In genomic region chr3:123412076-123412475, GRCh38 we compare ENCODE assay signal across 16 cellular contexts. TPM values are rescaled to one million over a fixed set of nuclear protein-coding genes. Genes with fewer than 3 reads are reported as not detected.
A peak's percentile ranks its signal among the peaks of the same experiment; 100 is the strongest.
DNase-seq lines count a peak whose midpoint lies in the region; ATAC-seq and TF ChIP-seq lines count a peak whose summit lies in the region.
"Had no signal": no experiment of that assay in that cellular context is flagged by ENCODE, and none has a peak within 500 bp of the region (broad histone marks: within the 10 kb centered on the region; RNA-seq: fewer than 3 reads in every experiment).

No MANE protein-coding gene starts in this region.

- no peak for TF ChIP-seq RAD21 in IMR-90 (IDR thresholded peaks at IDR 0.05; ENCODE audit: low read length)

- no peak overlapping the region for H4K91ac ChIP-seq in IMR-90 (ENCODE audit: insufficient read depth, low read depth, low read length)

- DNase-seq in IMR-90, result no peak
- DNase-seq in esophagus muscularis mucosa (ENCODE audit: extremely low spot score), result no peak
- DNase-seq in testis, result no peak
- no peak for DNase-seq in foreskin fibroblast
- no peak for DNase-seq in T-helper 2 cell
- no peak for DNase-seq in CD8-positive, alpha-beta memory T cell
- no peak for DNase-seq in Karpas-422
- DNase-seq: activated B cell treated with CpG ODN at 0.5 μM for 24 hours; activated naive CD8-positive, alpha-beta T cell treated with anti-CD3 and anti-CD28 coated beads, Interleukin-2, amount 10 ng/mL, durations not matched to agents 7 days and 5 days; AML-193; DND-41; OCI-M1; stimulated activated CD4-positive, alpha-beta T cell treated with anti-CD3 and anti-CD28 coated beads, Interleukin-15, amount 100 ng/mL, for 24 hours; SW 1271 had no signal

- H3K4ac ChIP-seq in IMR-90 (ENCODE audit: low read depth, low read length), result no peak overlapping the region

- H3K4me3 ChIP-seq in IMR-90 (ENCODE audit: insufficient read depth, low read depth, low read length), result no peak overlapping the region
- peak overlapping the region; percentile 30 to 50 (median 41) for H3K4me3 ChIP-seq in esophagus muscularis mucosa
- no peak overlapping the region for H3K4me3 ChIP-seq in mucosa of stomach (ENCODE audit: low read length)
- H3K4me3 ChIP-seq in testis, result peak overlapping the region in 1 of 2 donors; percentile 29
- H3K4me3 ChIP-seq in foreskin fibroblast (ENCODE audit: low read depth in 1 of 2, low read length in 2 of 2), result no peak overlapping the region
- no peak overlapping the region for H3K4me3 ChIP-seq in CD8-positive, alpha-beta memory T cell (ENCODE audit: low read length)
- H3K4me3 ChIP-seq in Karpas-422 (ENCODE audit: low read length), result no peak overlapping the region

- H2BK15ac ChIP-seq in IMR-90 (ENCODE audit: low read depth, low read length), result no peak overlapping the region

- CTCF ChIA-PET in IMR-90 (lab: Yijun Ruan, JAX), result no interaction called here
- CTCF ChIA-PET in CD8-positive, alpha-beta memory T cell (lab: Charles Lee), result no interaction called here

- no peak overlapping the region for H2AK9ac ChIP-seq in IMR-90 (replicated peaks; ENCODE audit: low read depth, low read length, poor library complexity)

- peaks cover 4 to 6% of the 10 kb centered on the region in 2 donors for H3K27me3 Mint-ChIP-seq in CD8-positive, alpha-beta memory T cell

- H3K27ac Mint-ChIP-seq in CD8-positive, alpha-beta memory T cell, result no peak overlapping the region
- H3K27ac Mint-ChIP-seq: activated B cell treated with CpG ODN at 0.5 μM for 24 hours; activated naive CD8-positive, alpha-beta T cell treated with anti-CD3 and anti-CD28 coated beads, Interleukin-2, amount 10 ng/mL, durations not matched to agents 7 days and 5 days; dendritic cell treated with granulocyte-macrophage colony-stimulating factor and Interleukin-4, amounts not matched to agents 40 ng/mL and 50 ng/mL, for 4 days had no signal

- WGBS in IMR-90 (ENCODE audit: extremely low coverage in 2 of 2, insufficient read length in 1 of 2), 2 experiments, result 91% methylated on average over 5 of the region's 9 CpGs; no CpG with 5 or more reads in 1 of the 2 experiments
- 69% methylated on average over 7 of the region's 9 CpGs for WGBS in esophagus muscularis mucosa
- 45 to 55% methylated on average over 9 of the region's 9 CpGs for WGBS in testis, 2 donors

- H3K4me2 ChIP-seq in IMR-90 (ENCODE audit: low read depth, low read length), result no peak overlapping the region
- H3K4me2 ChIP-seq in Karpas-422 (ENCODE audit: low read depth, low read length, poor library complexity, severe bottlenecking), result no peak overlapping the region

- H3K9me2 ChIP-seq in Karpas-422 (replicated peaks; ENCODE audit: insufficient read depth, low read length), result no peaks in the 10 kb centered on the region

- no peak overlapping the region for H3K56ac ChIP-seq in IMR-90 (ENCODE audit: extremely low read depth, insufficient read depth, low read length)

- no peak overlapping the region for H3K23ac ChIP-seq in IMR-90 (ENCODE audit: low read depth, low read length)

- no peak for TF ChIP-seq EP300 in esophagus muscularis mucosa (IDR thresholded peaks at IDR 0.05)

- no peak overlapping the region for H2BK5ac ChIP-seq in IMR-90 (ENCODE audit: low read depth, low read length, poor library complexity, severe bottlenecking)

- no peak overlapping the region for H2BK120ac ChIP-seq in IMR-90 (ENCODE audit: low read depth, low read length)

- H3K4me3 Mint-ChIP-seq in CD8-positive, alpha-beta memory T cell, result no peak overlapping the region
- H3K4me3 Mint-ChIP-seq: activated B cell treated with CpG ODN at 0.5 μM for 24 hours; activated naive CD8-positive, alpha-beta T cell treated with anti-CD3 and anti-CD28 coated beads, Interleukin-2, amount 10 ng/mL, durations not matched to agents 7 days and 5 days; dendritic cell treated with granulocyte-macrophage colony-stimulating factor and Interleukin-4, amounts not matched to agents 40 ng/mL and 50 ng/mL, for 4 days had no signal

- POLR2A ChIA-PET in IMR-90 (lab: Charles Lee; ENCODE audit: unreplicated experiment), result no interaction called here
- POLR2A ChIA-PET in CD8-positive, alpha-beta memory T cell (lab: Charles Lee), result no interaction called here

- no peak overlapping the region for H3K9ac ChIP-seq in IMR-90 (ENCODE audit: low read depth, low read length)
- peak overlapping the region; percentile 41 for H3K9ac ChIP-seq in mucosa of stomach (ENCODE audit: low read length)
- H3K9ac ChIP-seq in Karpas-422 (ENCODE audit: low read length), result no peak overlapping the region

- no peak overlapping the region for H3K14ac ChIP-seq in IMR-90 (replicated peaks; ENCODE audit: low read depth, low read length)

- H3K4me1 ChIP-seq in IMR-90 (ENCODE audit: control insufficient read depth, insufficient read depth, low read length) (no peaks in the 10 kb centered on the region), esophagus muscularis mucosa (peaks cover 84 to 100% (median 96%) of the 10 kb centered on the region in 4 donors), mucosa of stomach (ENCODE audit: control insufficient read depth, insufficient read depth, low read length) (peaks cover 13% of the 10 kb centered on the region), testis (peaks cover 35% of the 10 kb centered on the region), Karpas-422 (ENCODE audit: low read length) (no peaks in the 10 kb centered on the region)
- H3K4me1 ChIP-seq in CD8-positive, alpha-beta memory T cell (ENCODE audit: insufficient read depth, low read length), result no peaks in the 10 kb centered on the region

- ATAC-seq in IMR-90 (ENCODE audit: low read depth), result no peak

- H3K27ac ChIP-seq in IMR-90 (ENCODE audit: insufficient read depth, low read length), result no peak overlapping the region
- peak overlapping the region; percentile 91 to 97 (median 94) for H3K27ac ChIP-seq in esophagus muscularis mucosa (replicated peaks in 1 of 4)
- peak overlapping the region; percentile 82 to 83 for H3K27ac ChIP-seq in testis
- no peak overlapping the region for H3K27ac ChIP-seq in CD8-positive, alpha-beta memory T cell (ENCODE audit: low read depth, low read length)
- H3K27ac ChIP-seq in Karpas-422 (ENCODE audit: low read length), result no peak overlapping the region

- dilution Hi-C loops in IMR-90 (cut with HindIII; ENCODE audit: low sequenced_read_pairs, unreplicated experiment), result no loop called here

- H3K36me3 Mint-ChIP-seq in CD8-positive, alpha-beta memory T cell, result no peaks in the 10 kb centered on the region
- H3K36me3 Mint-ChIP-seq: activated naive CD8-positive, alpha-beta T cell treated with anti-CD3 and anti-CD28 coated beads, Interleukin-2, amount 10 ng/mL, durations not matched to agents 7 days and 5 days had no signal

- no peak overlapping the region for H3K18ac ChIP-seq in IMR-90 (ENCODE audit: low read depth, low read length)

- no peak overlapping the region for H4K5ac ChIP-seq in IMR-90 (ENCODE audit: low read depth, low read length)

- no peaks in the 10 kb centered on the region for H3K9me3 Mint-ChIP-seq in CD8-positive, alpha-beta memory T cell
- H3K9me3 Mint-ChIP-seq: activated B cell treated with CpG ODN at 0.5 μM for 24 hours; activated naive CD8-positive, alpha-beta T cell treated with anti-CD3 and anti-CD28 coated beads, Interleukin-2, amount 10 ng/mL, durations not matched to agents 7 days and 5 days; dendritic cell treated with granulocyte-macrophage colony-stimulating factor and Interleukin-4, amounts not matched to agents 40 ng/mL and 50 ng/mL, for 4 days had no signal

- H3K79me1 ChIP-seq in IMR-90 (ENCODE audit: low read depth in 1 of 2, low read length in 2 of 2), result no peaks in the 10 kb centered on the region

- no peaks in the 10 kb centered on the region for H3K4me1 Mint-ChIP-seq in CD8-positive, alpha-beta memory T cell
- H3K4me1 Mint-ChIP-seq: activated B cell treated with CpG ODN at 0.5 μM for 24 hours; activated naive CD8-positive, alpha-beta T cell treated with anti-CD3 and anti-CD28 coated beads, Interleukin-2, amount 10 ng/mL, durations not matched to agents 7 days and 5 days had no signal

- no peak overlapping the region for H2BK20ac ChIP-seq in IMR-90 (ENCODE audit: low read depth, low read length)

- H4K8ac ChIP-seq in IMR-90 (ENCODE audit: low read depth in 2 of 2, low read length in 2 of 2), result no peak overlapping the region

- peaks cover 65% of the 10 kb centered on the region for H3K27me3 ChIP-seq in IMR-90 (ENCODE audit: control insufficient read depth, insufficient read depth, low read length)
- no peaks in the 10 kb centered on the region for H3K27me3 ChIP-seq in esophagus muscularis mucosa
- no peaks in the 10 kb centered on the region for H3K27me3 ChIP-seq in mucosa of stomach (ENCODE audit: control insufficient read depth, insufficient read depth, low read length)
- H3K27me3 ChIP-seq in testis, result no peaks in the 10 kb centered on the region
- no peaks in the 10 kb centered on the region for H3K27me3 ChIP-seq in CD8-positive, alpha-beta memory T cell (ENCODE audit: insufficient read depth, low read length, poor library complexity, severe bottlenecking)
- no peaks in the 10 kb centered on the region for H3K27me3 ChIP-seq in Karpas-422 (ENCODE audit: low read length)

- no peak for TF ChIP-seq POLR2A in IMR-90 (IDR thresholded peaks at IDR 0.05; ENCODE audit: low read depth, low read length)
- no peak for TF ChIP-seq POLR2A in esophagus muscularis mucosa (IDR thresholded peaks at IDR 0.05; ENCODE audit: low read depth)
- no peak for TF ChIP-seq POLR2A in testis (IDR thresholded peaks at IDR 0.05)

- H2AK5ac ChIP-seq in IMR-90 (ENCODE audit: low read depth, low read length), result no peak overlapping the region

- BruUV-seq in IMR-90 (replicated peaks; lab: Mats Ljungman, UMichigan), result no TSS peak

- peak overlapping the region; percentile 21 for H2AFZ ChIP-seq in IMR-90 (replicated peaks; ENCODE audit: low read length, poor library complexity)
- no peak overlapping the region for H2AFZ ChIP-seq in Karpas-422 (ENCODE audit: low read length)

- H4K20me1 ChIP-seq in IMR-90 (ENCODE audit: insufficient read depth, low read length) (no peaks in the 10 kb centered on the region), Karpas-422 (ENCODE audit: insufficient read depth, low read depth, low read length) (no peaks in the 10 kb centered on the region)

- H3K79me2 ChIP-seq in Karpas-422 (ENCODE audit: low read length), result no peaks in the 10 kb centered on the region

- in situ Hi-C loops in IMR-90 (cut with MboI; ENCODE audit: low sequenced_read_pairs), result no loop called here

- H3K9me1 ChIP-seq in IMR-90 (ENCODE audit: insufficient read depth, low read length), result no peaks in the 10 kb centered on the region

- no peak for TF ChIP-seq CTCF in IMR-90 (conservative IDR thresholded peaks at IDR 0.05; ENCODE audit: low read depth, low read length)
- TF ChIP-seq CTCF in esophagus muscularis mucosa (IDR thresholded peaks at IDR 0.05), result peak; percentile 22 to 59 (median 37)
- no peak for TF ChIP-seq CTCF in testis (IDR thresholded peaks at IDR 0.05)
- TF ChIP-seq CTCF in foreskin fibroblast (IDR thresholded peaks at IDR 0.05; ENCODE audit: low read depth, low read length), result no peak

- no peaks in the 10 kb centered on the region for H3K36me3 ChIP-seq in IMR-90 (ENCODE audit: control insufficient read depth, insufficient read depth, low read length)
- no peaks in the 10 kb centered on the region for H3K36me3 ChIP-seq in esophagus muscularis mucosa
- H3K36me3 ChIP-seq in mucosa of stomach (ENCODE audit: control insufficient read depth, insufficient read depth, low read length), result no peaks in the 10 kb centered on the region
- no peaks in the 10 kb centered on the region for H3K36me3 ChIP-seq in testis (ENCODE audit: low read depth, missing control alignments)
- no peaks in the 10 kb centered on the region for H3K36me3 ChIP-seq in CD8-positive, alpha-beta memory T cell (ENCODE audit: insufficient read depth, low read length)
- no peaks in the 10 kb centered on the region for H3K36me3 ChIP-seq in Karpas-422 (ENCODE audit: insufficient read depth, low read length)

- intact Hi-C loops in IMR-90 (cut with micrococcal nuclease) (no loop called here), esophagus muscularis mucosa (cut with DNase I) (no loop called here), testis (cut with DNase I; ENCODE audit: low total_unique reads) (no loop called here)

- H3K9me3 ChIP-seq in IMR-90 (ENCODE audit: control insufficient read depth, insufficient read depth, low read length) (no peaks in the 10 kb centered on the region), esophagus muscularis mucosa (no peaks in the 10 kb centered on the region), mucosa of stomach (ENCODE audit: control insufficient read depth, low read length) (no peaks in the 10 kb centered on the region), testis (no peaks in the 10 kb centered on the region), Karpas-422 (ENCODE audit: low read length) (no peaks in the 10 kb centered on the region)
- no peaks in the 10 kb centered on the region for H3K9me3 ChIP-seq in CD8-positive, alpha-beta memory T cell (ENCODE audit: low read length)

RNA-seq across cellular contexts. Expression of gene ADCY5, which starts 36.8 kb away (rescaled TPM):
- total RNA-seq in IMR-90 (2012; rRNA removed) (0.18 and 0.56 TPM in 2 replicates), esophagus muscularis mucosa (100 to 1,000 TPM; 133 to 228 (median 189) TPM), testis (10 to 100 TPM; 33.6 to 41.6 TPM)
- polyA plus RNA-seq in IMR-90 (2012; rRNA removed) (0.14 and 0.53 TPM in 2 replicates), testis (ENCODE audit: insufficient read depth, low read depth, low replicate concordance) (16.5 TPM)
- polyA plus RNA-seq in IMR-90 (2012; cell fraction: cytosol; rRNA removed), result 0.04 and 0.30 TPM in 2 replicates
- 0.28 and 0.30 TPM in 2 replicates for polyA plus RNA-seq in IMR-90 (2012; cell fraction: nucleus; rRNA removed; ENCODE audit: low replicate concordance)
- under 1 TPM in 1 of 2 experiments, not detected in 1; 0.16 TPM for total RNA-seq in CD8-positive, alpha-beta memory T cell
- 0.02 TPM for polyA plus RNA-seq in CD8-positive, alpha-beta memory T cell
- 0.14 TPM in 1 of 2 replicates, not detected in the other for total RNA-seq in Karpas-422 (2014; rRNA removed; shearing (Covaris generic); ENCODE audit: low replicate concordance)
- total RNA-seq: activated B cell treated with CpG ODN at 0.5 μM for 24 hours; activated naive CD8-positive, alpha-beta T cell treated with anti-CD3 and anti-CD28 coated beads, Interleukin-2, amount 10 ng/mL, durations not matched to agents 7 days and 5 days had no signal

Comparison
In these comparisons a context has a peak if more than half of its experiments do, and no peak if none do; other contexts are left out.
1. H3K27ac ChIP-seq: peak in esophagus muscularis mucosa (4 of 4) and testis (2 of 2); none in IMR-90 (single experiment), CD8-positive, alpha-beta memory T cell (single experiment) and Karpas-422 (single experiment).
2. H3K4me3 ChIP-seq: peak in esophagus muscularis mucosa (4 of 4); none in IMR-90 (single experiment), mucosa of stomach (single experiment), foreskin fibroblast (0 of 2), CD8-positive, alpha-beta memory T cell (single experiment) and Karpas-422 (single experiment).
3. CTCF ChIP-seq: peak in esophagus muscularis mucosa (3 of 3); none in IMR-90 (single experiment), testis (0 of 3) and foreskin fibroblast (single experiment).
4. RNA of gene ADCY5, which starts 36.8 kb away (total RNA-seq): 133 to 228 TPM in esophagus muscularis mucosa and 33.6 to 41.6 TPM in testis; 0.18 to 0.56 TPM in IMR-90, 0.16 TPM in CD8-positive, alpha-beta memory T cell and 0.14 TPM in Karpas-422; every median in the first group is over 10 times any median in the second.